Comparison of ENCODE assay signal across 25 cellular contexts in genomic region chr3:152229692-152230091, GRCh38. TPM values are rescaled to one million over a fixed set of nuclear protein-coding genes. Genes with fewer than 3 reads are reported as not detected.
DNase-seq lines count a peak whose midpoint lies in the region; ATAC-seq and TF ChIP-seq lines count a peak whose summit lies in the region.
"Had no signal": no experiment of that assay in that cellular context is flagged by ENCODE, and none has a peak within 500 bp of the region (broad histone marks: within the 10 kb centered on the region; RNA-seq: fewer than 3 reads in every experiment).

No MANE protein-coding gene starts in this region.

- H3K27me3 ChIP-seq in aorta (ENCODE audit: control insufficient read depth in 1 of 2, insufficient read depth in 2 of 2, low read length in 1 of 2) (no peaks in the 10 kb centered on the region), upper lobe of right lung (no peaks in the 10 kb centered on the region)
- H3K27me3 ChIP-seq: esophagus squamous epithelium, Peyer's patch had no signal

- H3K27ac Mint-ChIP-seq in type B pancreatic cell, result no peak overlapping the region
- H3K27ac Mint-ChIP-seq: activated T-helper 1 cell treated with anti-CD3 and anti-CD28 coated beads, Interleukin-12 subunit alpha, Interleukin-12 subunit beta, Interleukin-2, Interleukin-4 antibody, amounts not matched to agents 30 ng/mL and 10 ng/mL and 1 ng/mL, durations not matched to agents 14 hours and 24 hours and 36 hours; dendritic cell treated with granulocyte-macrophage colony-stimulating factor and Interleukin-4, amounts not matched to agents 40 ng/mL and 50 ng/mL, for 4 days had no signal

- no peaks in the 10 kb centered on the region for H3K9me3 Mint-ChIP-seq in type B pancreatic cell
- H3K9me3 Mint-ChIP-seq: activated T-helper 1 cell treated with anti-CD3 and anti-CD28 coated beads, Interleukin-12 subunit alpha, Interleukin-12 subunit beta, Interleukin-2, Interleukin-4 antibody, amounts not matched to agents 30 ng/mL and 10 ng/mL and 1 ng/mL, durations not matched to agents 14 hours and 24 hours and 36 hours; dendritic cell treated with granulocyte-macrophage colony-stimulating factor and Interleukin-4, amounts not matched to agents 40 ng/mL and 50 ng/mL, for 4 days had no signal

- intact Hi-C loops in Right ventricle myocardium inferior (cut with DNase I) (loop anchor here (2.0 kb wide), 1 partner anchor 215 kb away; no protein-coding TSS in a partner anchor), cardiac septum (cut with DNase I) (loop anchor here (1.0 kb wide), 1 partner anchor 214 kb away; no protein-coding TSS in a partner anchor), Right ventricle myocardium superior (cut with DNase I) (no loop called here), aorta (cut with DNase I) (no loop called here), upper lobe of right lung (cut with DNase I) (no loop called here)

- H3K4me1 ChIP-seq in aorta (ENCODE audit: control insufficient read depth in 1 of 2, insufficient read depth in 2 of 2, low read length in 2 of 2) (no peaks in the 10 kb centered on the region), upper lobe of right lung (no peaks in the 10 kb centered on the region)
- H3K4me1 ChIP-seq: Peyer's patch had no signal

- no peak overlapping the region for H3K27ac ChIP-seq in aorta (ENCODE audit: low read depth in 1 of 2, low read length in 2 of 2)
- no peak overlapping the region for H3K27ac ChIP-seq in upper lobe of right lung
- H3K27ac ChIP-seq: esophagus squamous epithelium, Peyer's patch had no signal

- TF ChIP-seq CTCF in type B pancreatic cell (conservative IDR thresholded peaks at IDR 0.05), result no peak
- no peak for TF ChIP-seq CTCF in upper lobe of right lung (IDR thresholded peaks at IDR 0.05)

- H3K4me3 Mint-ChIP-seq in type B pancreatic cell, result no peak overlapping the region
- H3K4me3 Mint-ChIP-seq: activated naive CD8-positive, alpha-beta T cell treated with anti-CD3 and anti-CD28 coated beads, Interleukin-2, amount 10 ng/mL, durations not matched to agents 7 days and 5 days; activated T-helper 1 cell treated with anti-CD3 and anti-CD28 coated beads, Interleukin-12 subunit alpha, Interleukin-12 subunit beta, Interleukin-2, Interleukin-4 antibody, amounts not matched to agents 30 ng/mL and 10 ng/mL and 1 ng/mL, durations not matched to agents 14 hours and 24 hours and 36 hours; dendritic cell treated with granulocyte-macrophage colony-stimulating factor and Interleukin-4, amounts not matched to agents 40 ng/mL and 50 ng/mL, for 4 days; naive B cell had no signal

- H3K4me1 Mint-ChIP-seq in type B pancreatic cell (ENCODE audit: unreplicated experiment), result no peaks in the 10 kb centered on the region

- 87 to 88% methylated on average over 1 of the region's 1 CpG for WGBS in aorta, 2 donors

- no peaks in the 10 kb centered on the region for H3K36me3 Mint-ChIP-seq in type B pancreatic cell
- H3K36me3 Mint-ChIP-seq: naive B cell had no signal

- H3K27me3 Mint-ChIP-seq in type B pancreatic cell, result no peaks in the 10 kb centered on the region
- H3K27me3 Mint-ChIP-seq: activated naive CD8-positive, alpha-beta T cell treated with anti-CD3 and anti-CD28 coated beads, Interleukin-2, amount 10 ng/mL, durations not matched to agents 7 days and 5 days; dendritic cell treated with granulocyte-macrophage colony-stimulating factor and Interleukin-4, amounts not matched to agents 40 ng/mL and 50 ng/mL, for 4 days; naive B cell had no signal

- H3K36me3 ChIP-seq in aorta (ENCODE audit: control insufficient read depth in 1 of 2, insufficient read depth in 2 of 2, low read length in 1 of 2) (no peaks in the 10 kb centered on the region), upper lobe of right lung (no peaks in the 10 kb centered on the region)
- H3K36me3 ChIP-seq: esophagus squamous epithelium, Peyer's patch had no signal

- DNase-seq in Right ventricle myocardium inferior (ENCODE audit: missing footprints), result no peak
- no peak for DNase-seq in cardiac septum (ENCODE audit: low spot score)
- no peak for DNase-seq in Right ventricle myocardium superior
- peak; percentile 83 for DNase-seq in medulla oblongata (ENCODE audit: extremely low spot score)
- DNase-seq in aorta, result no peak
- DNase-seq in type B pancreatic cell (ENCODE audit: extremely low spot score, unreplicated experiment), result no peak
- no peak for DNase-seq in upper lobe of right lung
- DNase-seq: activated CD4-positive, CD25-positive, alpha-beta regulatory T cell treated with anti-CD3 and anti-CD28 coated beads, Interleukin-2, amount 50 U/mL, for 72 hours; activated naive CD8-positive, alpha-beta T cell treated with anti-CD3 and anti-CD28 coated beads, Interleukin-2, amount 10 ng/mL, durations not matched to agents 7 days and 5 days; C1 segment of cervical spinal cord; DMS 273 treated with DMSO at 0.1 percent for 48 hours; esophagus squamous epithelium; glutamatergic neuron; H7; naive B cell; NCI-H1417 treated with DMSO at 0.1 percent for 48 hours; NCI-H2171 treated with DMSO at 0.1 percent for 48 hours; NCI-H82; Peyer's patch; posterior cingulate gyrus; stimulated activated CD4-positive, alpha-beta T cell treated with anti-CD3 and anti-CD28 coated beads, Interleukin-4, amount 100 ng/mL, for 4 hours had no signal

- H3K9me3 ChIP-seq in aorta (ENCODE audit: control insufficient read depth, low read length) (no peaks in the 10 kb centered on the region), upper lobe of right lung (no peaks in the 10 kb centered on the region)
- H3K9me3 ChIP-seq: esophagus squamous epithelium, Peyer's patch had no signal

- H3K4me3 ChIP-seq in aorta (ENCODE audit: low read length in 2 of 2), result no peak overlapping the region
- no peak overlapping the region for H3K4me3 ChIP-seq in upper lobe of right lung
- H3K4me3 ChIP-seq: esophagus squamous epithelium, Peyer's patch had no signal

- ATAC-seq in Right ventricle myocardium inferior, result peak; percentile 78
- peak; percentile 83 for ATAC-seq in Right ventricle myocardium superior (ENCODE audit: poor library complexity)
- ATAC-seq in aorta (ENCODE audit: low FRiP score), result peak; percentile 52
- no peak for ATAC-seq in GM21619 (IDR thresholded peaks at IDR 0.05; ENCODE audit: unreplicated experiment)
- no peak for ATAC-seq in upper lobe of right lung
- ATAC-seq: SK-N-SH treated with all-trans-retinoic acid at 6 μM for 48 hours had no signal

RNA-seq across cellular contexts. Expression of gene MBNL1, which starts 39.0 kb away (rescaled TPM):
- total RNA-seq in Right ventricle myocardium inferior, result 180 TPM
- 178 TPM for total RNA-seq in cardiac septum
- 182 TPM for total RNA-seq in Right ventricle myocardium superior
- total RNA-seq in aorta, result 100 to 1,000 TPM; 485 to 689 TPM
- 100 to 1,000 TPM; 141 to 182 TPM for polyA plus RNA-seq in aorta
- total RNA-seq in type B pancreatic cell (ENCODE audit: low replicate concordance), result 61.2 and 69.4 TPM in 2 replicates
- total RNA-seq in upper lobe of right lung, result 229 TPM

Comparison
In these comparisons a context has a peak if more than half of its experiments do, and no peak if none do; other contexts are left out.
1. intact Hi-C loops: an anchor here in Right ventricle myocardium inferior (2.0 kb wide) and cardiac septum (1.0 kb wide); none called in Right ventricle myocardium superior, aorta and upper lobe of right lung.
2. ATAC-seq: peak in Right ventricle myocardium inferior (single experiment), Right ventricle myocardium superior (single experiment) and aorta (single experiment); none in GM21619 (single experiment) and upper lobe of right lung (single experiment).